ENCODE assay signal across 8 cellular contexts in the genomic region with DNA sequence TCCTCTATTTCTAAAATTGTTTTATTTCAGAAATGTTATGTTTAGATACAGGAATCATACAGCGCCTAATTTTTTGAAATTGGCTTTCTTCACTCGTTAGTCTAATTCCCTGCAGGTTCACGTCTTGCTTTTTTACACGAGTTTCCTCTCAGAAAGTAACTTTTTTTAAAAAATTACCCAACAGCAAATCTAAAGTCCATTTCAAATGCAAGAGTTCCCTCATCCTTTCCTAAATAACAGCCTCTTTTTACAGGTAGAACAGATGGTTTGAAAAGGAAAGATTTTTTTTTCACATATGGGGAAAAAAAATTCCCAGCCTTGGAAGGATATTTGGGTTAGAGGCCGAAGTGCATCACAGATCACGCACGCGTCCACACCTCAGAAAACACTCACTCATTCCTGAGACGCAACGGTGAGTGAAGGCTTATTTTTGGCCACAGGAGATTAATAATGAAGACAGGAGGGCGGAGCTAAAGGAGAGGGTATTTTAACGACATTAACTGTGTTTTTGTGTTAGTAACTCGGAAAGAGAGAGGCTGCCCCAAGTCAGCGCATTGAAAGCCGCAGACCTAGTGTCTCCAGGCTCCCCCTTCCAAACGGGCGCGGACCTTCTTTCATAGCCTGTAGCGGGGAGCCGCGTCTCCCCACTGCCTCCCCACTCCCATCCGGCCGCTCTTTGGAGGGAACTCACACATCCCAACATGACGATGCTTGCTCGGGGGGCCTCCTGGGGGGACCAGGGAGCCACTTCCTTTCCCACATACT. TPM values are rescaled to one million over a fixed set of nuclear protein-coding genes. Genes with fewer than 3 reads are reported as not detected.
A peak's percentile ranks its signal among the peaks of the same experiment; 100 is the strongest.
DNase-seq lines count a peak whose midpoint lies in the region; ATAC-seq and TF ChIP-seq lines count a peak whose summit lies in the region.

No MANE protein-coding gene starts in this region.

- H3K27ac ChIP-seq in RWPE2 (ENCODE audit: poor library complexity, severe bottlenecking) (peak overlapping the region; percentile 94), smooth muscle cell (ENCODE audit: low read depth) (peak overlapping the region; percentile 36)

- H3K4me3 ChIP-seq in RWPE2 (ENCODE audit: severe bottlenecking) (peak overlapping the region; percentile 87), fibroblast of pulmonary artery (replicated peaks; ENCODE audit: low read depth, low read length) (peak overlapping the region; percentile 41), smooth muscle cell (peak overlapping the region; percentile 53)

- no peak overlapping the region for H2AFZ ChIP-seq in smooth muscle cell (ENCODE audit: low read depth)

- WGBS in smooth muscle cell (ENCODE audit: low lambda C conversion rate): 5% methylated on average over 25 of the region's 25 CpGs

- DNase-seq in NOMO-1 treated with DMSO at 0.1 percent for 48 hours (lab: John Stamatoyannopoulos, UW; ENCODE audit: unreplicated experiment) (peak; percentile 24), NOMO-1 treated with dmso at 0.1 percent for 144 hours (lab: John Stamatoyannopoulos, UW; ENCODE audit: unreplicated experiment) (no peak), RWPE2 (ENCODE audit: low spot score) (peak; percentile 77), fibroblast of pulmonary artery (ENCODE audit: low read depth) (no peak), smooth muscle cell (lab: John Stamatoyannopoulos, UW; ENCODE audit: unreplicated experiment) (no peak), GM19238 (ENCODE audit: insufficient read length, low spot score) (no peak), hepatic stellate cell (ENCODE audit: low spot score) (no peak)
- no peak for DNase-seq in activated CD4-positive, CD25-positive, alpha-beta regulatory T cell (lab: John Stamatoyannopoulos, UW)

- H4K20me1 ChIP-seq in smooth muscle cell (ENCODE audit: low read depth): peaks cover 28% of the 10 kb centered on the region

- H3K9me3 ChIP-seq in RWPE2 (ENCODE audit: severe bottlenecking) (no peaks in the 10 kb centered on the region), smooth muscle cell (replicated peaks; ENCODE audit: low read depth) (no peaks in the 10 kb centered on the region)

- TF ChIP-seq CTCF in RWPE2 (IDR thresholded peaks at IDR 0.05; ENCODE audit: poor library complexity, severe bottlenecking): no peak
- no peak for TF ChIP-seq CTCF in fibroblast of pulmonary artery (IDR thresholded peaks at IDR 0.05; ENCODE audit: low read length, missing control alignments)
- TF ChIP-seq CTCF in smooth muscle cell (IDR thresholded peaks at IDR 0.05; ENCODE audit: borderline replicate concordance, insufficient read depth, poor library complexity, severe bottlenecking): no peak

- peak overlapping the region; percentile 83 for H3K4me2 ChIP-seq in smooth muscle cell

- H3K36me3 ChIP-seq in RWPE2 (ENCODE audit: low read depth): peaks cover 15% of the 10 kb centered on the region
- H3K36me3 ChIP-seq in smooth muscle cell (ENCODE audit: low read depth): no peaks in the 10 kb centered on the region

- ATAC-seq in RWPE2 (ENCODE audit: low read depth): peak; percentile 9; the same call in 2 of the 3 replicates

- H3K27me3 ChIP-seq in RWPE2 (ENCODE audit: insufficient read depth, poor library complexity, severe bottlenecking): no peaks in the 10 kb centered on the region
- peaks cover 97% of the 10 kb centered on the region for H3K27me3 ChIP-seq in smooth muscle cell (ENCODE audit: low read depth)

- no peaks in the 10 kb centered on the region for H3K79me2 ChIP-seq in smooth muscle cell (ENCODE audit: low read depth)

- peaks cover 33% of the 10 kb centered on the region for H3K4me1 ChIP-seq in RWPE2 (ENCODE audit: insufficient read depth, poor library complexity, severe bottlenecking)
- peaks cover 45% of the 10 kb centered on the region for H3K4me1 ChIP-seq in smooth muscle cell (ENCODE audit: low read depth)

- H3K9ac ChIP-seq in smooth muscle cell (ENCODE audit: low read depth): peak overlapping the region; percentile 40

- no peaks in the 10 kb centered on the region for H3F3A ChIP-seq in smooth muscle cell (ENCODE audit: low read depth)

RNA-seq across cellular contexts. Expression of a gene that starts 0.9 kb away (rescaled TPM):
- 2.6 and 3.7 TPM in 2 replicates for total RNA-seq in smooth muscle cell
- 1.1 and 7.4 TPM in 2 replicates for polyA plus RNA-seq in smooth muscle cell

Comparison
In these comparisons a context has a peak if more than half of its experiments do, and no peak if none do; other contexts are left out.
1. DNase-seq: peak in NOMO-1 treated with DMSO at 0.1 percent for 48 hours (single experiment) and RWPE2 (single experiment); none in NOMO-1 treated with dmso at 0.1 percent for 144 hours (single experiment), fibroblast of pulmonary artery (single experiment), smooth muscle cell (single experiment), GM19238 (single experiment), activated CD4-positive, CD25-positive, alpha-beta regulatory T cell (0 of 4) and hepatic stellate cell (single experiment).
2. Peak in every context shown above with its lines, with median percentiles within 50 percentile points of each other: H3K4me3 ChIP-seq.